20 cellular contexts compared by ENCODE assay signal in genomic region chr3:122510878-122511481, GRCh38. TPM values are rescaled to one million over a fixed set of nuclear protein-coding genes. Genes with fewer than 3 reads are reported as not detected.
A peak's percentile ranks its signal among the peaks of the same experiment; 100 is the strongest.
DNase-seq lines count a peak whose midpoint lies in the region; ATAC-seq and TF ChIP-seq lines count a peak whose summit lies in the region.
"Had no signal": no experiment of that assay in that cellular context is flagged by ENCODE, and none has a peak within 500 bp of the region (broad histone marks: within the 10 kb centered on the region; RNA-seq: fewer than 3 reads in every experiment).

No MANE protein-coding gene starts in this region.

- dilution Hi-C loops in IMR-90 (cut with HindIII; ENCODE audit: low sequenced_read_pairs, unreplicated experiment) = no loop called here

- H3K56ac ChIP-seq in IMR-90 (ENCODE audit: extremely low read depth, insufficient read depth, low read length) = no peak overlapping the region

- no peak overlapping the region for H3K18ac ChIP-seq in IMR-90 (ENCODE audit: low read depth, low read length)

- H2BK15ac ChIP-seq in IMR-90 (ENCODE audit: low read depth, low read length) = no peak overlapping the region

- ATAC-seq in IMR-90 (ENCODE audit: low read depth) (no peak), gastrocnemius medialis (peak; percentile 23 to 54)
- ATAC-seq: Panc1, pancreas had no signal

- 0 out of 2 replicates have a peak, but pooled peaks cover 3% of the 10 kb centered on the region for H3K4me1 ChIP-seq in IMR-90 (ENCODE audit: control insufficient read depth, insufficient read depth, low read length)
- peaks cover 63 to 72% of the 10 kb centered on the region in 2 donors for H3K4me1 ChIP-seq in gastrocnemius medialis

- CTCF ChIA-PET in IMR-90 (lab: Yijun Ruan, JAX) = no interaction called here

- intact Hi-C loops in IMR-90 (cut with micrococcal nuclease) (loop anchor here (5.0 kb wide), 1 partner anchor 34 kb away; no protein-coding TSS in a partner anchor), gastrocnemius medialis (cut with DNase I; ENCODE audit: low total_unique reads) (loop anchor here (5.0 kb wide), 1 partner anchor 281 kb away; the partner anchor contains the start of gene HSPBAP1), dorsolateral prefrontal cortex (cut with DNase I) (loop anchor here (5.0 to 10.0 kb wide), 3 partner anchors 96 to 284 kb away; partner anchors contain the start of genes FAM162A (in 1 of the 2), HSPBAP1 (in 1 of the 2), MIX23 (in 1 of the 2) and SLC49A4 (in 1 of the 2))

- peaks cover 67% of the 10 kb centered on the region for H4K20me1 ChIP-seq in IMR-90 (ENCODE audit: insufficient read depth, low read length)

- peaks cover 10% of the 10 kb centered on the region for H3K9me1 ChIP-seq in IMR-90 (ENCODE audit: insufficient read depth, low read length)

- in situ Hi-C loops in IMR-90 (cut with MboI; ENCODE audit: low sequenced_read_pairs) = no loop called here
- in situ Hi-C loops in gastrocnemius medialis (cut with MboI; ENCODE audit: low sequenced_read_pairs in 4 of 4) = loop anchor here in 3 of 4 donors (10.0 kb wide), 2 partner anchors 96 to 126 kb away; partner anchors contain the start of genes FAM162A (in 2 of the 3), MIX23 (in 2 of the 3) and WDR5B (in 1 of the 3)
- in situ Hi-C loops in GM13976 (cut with MboI; ENCODE audit: low sequenced_read_pairs, unreplicated experiment) = no loop called here

- no peak overlapping the region for H3K9ac ChIP-seq in IMR-90 (ENCODE audit: low read depth, low read length)
- H3K9ac ChIP-seq: BLaER1 had no signal

- H4K5ac ChIP-seq in IMR-90 (ENCODE audit: low read depth, low read length) = no peak overlapping the region

- no peak overlapping the region for H2AK5ac ChIP-seq in IMR-90 (ENCODE audit: low read depth, low read length)

- WGBS in IMR-90 (ENCODE audit: extremely low coverage in 2 of 2, insufficient read length in 1 of 2), 2 experiments = 92% methylated on average over 2 of the region's 8 CpGs; no CpG with 5 or more reads in 1 of the 2 experiments

- H3K79me1 ChIP-seq in IMR-90 (ENCODE audit: low read depth in 1 of 2, low read length in 2 of 2) = peaks cover 2 to 31% of the 10 kb centered on the region in 2 experiments; a peak in 2 of 4 replicates

- no peak overlapping the region for H2AFZ ChIP-seq in IMR-90 (replicated peaks; ENCODE audit: low read length, poor library complexity)

- H2AK9ac ChIP-seq in IMR-90 (replicated peaks; ENCODE audit: low read depth, low read length, poor library complexity) = no peak overlapping the region

- no peak overlapping the region for H2BK20ac ChIP-seq in IMR-90 (ENCODE audit: low read depth, low read length)

- H3K4me3 ChIP-seq in IMR-90 (ENCODE audit: insufficient read depth, low read depth, low read length) = no peak overlapping the region
- H3K4me3 ChIP-seq in fibroblast of the aortic adventitia (ENCODE audit: low read depth, low read length) = no peak overlapping the region
- H3K4me3 ChIP-seq in gastrocnemius medialis = no peak overlapping the region
- H3K4me3 ChIP-seq in dorsolateral prefrontal cortex = peak overlapping the region in 1 of 59 donors; percentile 15
- H3K4me3 ChIP-seq: BLaER1, pancreas, upper lobe of left lung had no signal

- no peaks in the 10 kb centered on the region for H3K36me3 ChIP-seq in IMR-90 (ENCODE audit: control insufficient read depth, insufficient read depth, low read length)
- H3K36me3 ChIP-seq in gastrocnemius medialis = no peaks in the 10 kb centered on the region
- H3K36me3 ChIP-seq: pancreas, upper lobe of left lung had no signal

- no TSS peak for BruUV-seq in IMR-90 (replicated peaks; lab: Mats Ljungman, UMichigan)

- H3K23ac ChIP-seq in IMR-90 (ENCODE audit: low read depth, low read length) = no peak overlapping the region

- H4K91ac ChIP-seq in IMR-90 (ENCODE audit: insufficient read depth, low read depth, low read length) = no peak overlapping the region

- no peak overlapping the region for H3K4me2 ChIP-seq in IMR-90 (ENCODE audit: low read depth, low read length)
- H3K4me2 ChIP-seq: BLaER1 had no signal

- H3K27ac ChIP-seq in IMR-90 (ENCODE audit: insufficient read depth, low read length) (no peak overlapping the region), gastrocnemius medialis (peak overlapping the region; percentile 94 to 99 (median 97)), dorsolateral prefrontal cortex (no peak overlapping the region), caudate nucleus (ENCODE audit: low read depth, low read length) (no peak overlapping the region)
- H3K27ac ChIP-seq: BLaER1, pancreas had no signal

- POLR2A ChIA-PET in IMR-90 (lab: Charles Lee; ENCODE audit: unreplicated experiment) = no interaction called here

- no peak for TF ChIP-seq CTCF in IMR-90 (conservative IDR thresholded peaks at IDR 0.05; ENCODE audit: low read depth, low read length)
- no peak for TF ChIP-seq CTCF in fibroblast of the aortic adventitia (IDR thresholded peaks at IDR 0.05; ENCODE audit: insufficient read depth, low read length)
- no peak for TF ChIP-seq CTCF in gastrocnemius medialis (IDR thresholded peaks at IDR 0.05 in 4 of 5, conservative IDR thresholded peaks at IDR 0.05 in 1 of 5)
- no peak for TF ChIP-seq CTCF in dorsolateral prefrontal cortex (IDR thresholded peaks at IDR 0.05 in 54 of 56, conservative IDR thresholded peaks at IDR 0.05 in 2 of 56; ENCODE audit: low read depth in 1 of 56, partially characterized antibody in 56 of 56)
- TF ChIP-seq CTCF in GM13976 (IDR thresholded peaks at IDR 0.05; ENCODE audit: borderline replicate concordance, control extremely low read depth, extremely low read depth, insufficient read depth, missing control alignments) = no peak

- H3K27me3 ChIP-seq in IMR-90 (ENCODE audit: control insufficient read depth, insufficient read depth, low read length) = no peaks in the 10 kb centered on the region
- no peaks in the 10 kb centered on the region for H3K27me3 ChIP-seq in gastrocnemius medialis
- no peaks in the 10 kb centered on the region for H3K27me3 ChIP-seq in dorsolateral prefrontal cortex
- H3K27me3 ChIP-seq: BLaER1, pancreas, upper lobe of left lung had no signal

- no peak overlapping the region for H2BK5ac ChIP-seq in IMR-90 (ENCODE audit: low read depth, low read length, poor library complexity, severe bottlenecking)

- H2BK120ac ChIP-seq in IMR-90 (ENCODE audit: low read depth, low read length) = no peak overlapping the region

- TF ChIP-seq POLR2A in IMR-90 (IDR thresholded peaks at IDR 0.05; ENCODE audit: low read depth, low read length) (no peak), gastrocnemius medialis (IDR thresholded peaks at IDR 0.05) (no peak)

- TF ChIP-seq RAD21 in IMR-90 (IDR thresholded peaks at IDR 0.05; ENCODE audit: low read length) = no peak

- no peak overlapping the region for H3K14ac ChIP-seq in IMR-90 (replicated peaks; ENCODE audit: low read depth, low read length)

- no peak overlapping the region for H3K4ac ChIP-seq in IMR-90 (ENCODE audit: low read depth, low read length)

- H3K9me3 ChIP-seq in IMR-90 (ENCODE audit: control insufficient read depth, insufficient read depth, low read length) = no peaks in the 10 kb centered on the region
- H3K9me3 ChIP-seq in gastrocnemius medialis = no peaks in the 10 kb centered on the region
- H3K9me3 ChIP-seq: pancreas, upper lobe of left lung had no signal

- H4K8ac ChIP-seq in IMR-90 (ENCODE audit: low read depth in 2 of 2, low read length in 2 of 2) = no peak overlapping the region

- DNase-seq in NCI-H82 (lab: John Stamatoyannopoulos, UW) = peak; percentile 21
- no peak for DNase-seq in NCI-H82 treated with DMSO at 0.1 percent for 48 hours (lab: John Stamatoyannopoulos, UW; ENCODE audit: unreplicated experiment)
- DNase-seq in IMR-90 = peak; percentile 15
- peak; percentile 22 for DNase-seq in fibroblast of the aortic adventitia (ENCODE audit: low read depth)
- DNase-seq in gastrocnemius medialis = peak; percentile 23 to 69
- DNase-seq in dorsolateral prefrontal cortex = no peak
- DNase-seq in caudate nucleus (lab: John Stamatoyannopoulos, UW) = no peak
- DNase-seq in GM13976 (ENCODE audit: low spot score) = no peak
- DNase-seq: 8988T; activated T-cell treated with anti-CD3 and anti-CD28 coated beads, Interleukin-2, amount 50 U/mL, for 24 hours; central memory CD4-positive, alpha-beta T cell; DMS79 treated with DMSO at 0.1 percent for 48 hours; effector CD4-positive, alpha-beta T cell; hippocampal formation; NCI-H187 treated with DMSO at 0.1 percent for 48 hours; pancreas; stimulated activated naive CD4-positive, alpha-beta T cell had no signal

TF ChIP-seq in IMR-90, 13 proteins besides CTCF, POLR2A, EP300 and RAD21 (continues in another document):
- TF ChIP-seq CHD1 (IDR thresholded peaks at IDR 0.05; ENCODE audit: low read depth, low read length) = no peak
- no peak for TF ChIP-seq BHLHE40 (IDR thresholded peaks at IDR 0.05; ENCODE audit: low read depth, low read length)
- TF ChIP-seq MAFK (IDR thresholded peaks at IDR 0.05; ENCODE audit: low read depth, low read length) = 0 out of 2 replicates have a peak, but pooled peaks have one; percentile 5

RNA-seq across cellular contexts. Expression of gene KPNA1, which starts 3.8 kb away (rescaled TPM):
- total RNA-seq in IMR-90 (2012; rRNA removed) (53.3 and 112 TPM in 2 replicates), fibroblast of the aortic adventitia (ENCODE audit: low replicate concordance) (31.6 and 47.3 TPM in 2 replicates), gastrocnemius medialis (100 to 1,000 TPM; 108 to 119 (median 112) TPM), dorsolateral prefrontal cortex (100 to 1,000 TPM in 22 of 120 experiments, 10 to 100 TPM in 98; 54.6 to 126 (median 91.1) TPM)
- 27.6 and 30.6 TPM in 2 replicates for polyA plus RNA-seq in IMR-90 (2012; rRNA removed)
- 8.3 and 20.0 TPM in 2 replicates for polyA plus RNA-seq in IMR-90 (2012; cell fraction: cytosol; rRNA removed)
- polyA plus RNA-seq in IMR-90 (2012; cell fraction: nucleus; rRNA removed; ENCODE audit: low replicate concordance) = 5.5 and 27.1 TPM in 2 replicates

RNA-seq across cellular contexts. Expression of gene PARP9, which starts 53.1 kb away (rescaled TPM):
- total RNA-seq in IMR-90 (2012; rRNA removed) = 7.7 and 8.6 TPM in 2 replicates
- polyA plus RNA-seq in IMR-90 (2012; rRNA removed) = 5.5 and 6.7 TPM in 2 replicates
- 1.9 and 2.1 TPM in 2 replicates for polyA plus RNA-seq in IMR-90 (2012; cell fraction: cytosol; rRNA removed)
- polyA plus RNA-seq in IMR-90 (2012; cell fraction: nucleus; rRNA removed; ENCODE audit: low replicate concordance) = 1.3 and 9.0 TPM in 2 replicates
- 31.7 and 32.6 TPM in 2 replicates for total RNA-seq in fibroblast of the aortic adventitia (ENCODE audit: low replicate concordance)
- 1 to 10 TPM; 5.9 to 9.6 (median 8.2) TPM for total RNA-seq in gastrocnemius medialis
- 10 to 100 TPM in 78 of 120 experiments, 1 to 10 TPM in 42; 4.7 to 38.4 (median 11.6) TPM for total RNA-seq in dorsolateral prefrontal cortex

RNA-seq across cellular contexts. Expression of gene DTX3L, which starts 53.2 kb away (rescaled TPM):
- total RNA-seq in IMR-90 (2012; rRNA removed) (7.9 and 8.9 TPM in 2 replicates), fibroblast of the aortic adventitia (ENCODE audit: low replicate concordance) (33.5 and 39.6 TPM in 2 replicates), gastrocnemius medialis (10 to 100 TPM in 1 of 4 donors, 1 to 10 TPM in 3; 6.6 to 15.6 (median 9.4) TPM), dorsolateral prefrontal cortex (10 to 100 TPM in 44 of 120 experiments, 1 to 10 TPM in 76; 2.9 to 28.9 (median 9.0) TPM)
- 3.0 and 4.1 TPM in 2 replicates for polyA plus RNA-seq in IMR-90 (2012; rRNA removed)
- 1.5 and 2.4 TPM in 2 replicates for polyA plus RNA-seq in IMR-90 (2012; cell fraction: cytosol; rRNA removed)
- 0.60 and 2.5 TPM in 2 replicates for polyA plus RNA-seq in IMR-90 (2012; cell fraction: nucleus; rRNA removed; ENCODE audit: low replicate concordance)

Comparison
In these comparisons a context has a peak if more than half of its experiments do, and no peak if none do; other contexts are left out.
1. DNase-seq: peak in NCI-H82 (single experiment), IMR-90 (single experiment), fibroblast of the aortic adventitia (single experiment) and gastrocnemius medialis (2 of 2); none in NCI-H82 treated with DMSO at 0.1 percent for 48 hours (single experiment), dorsolateral prefrontal cortex (0 of 10), caudate nucleus (0 of 61) and GM13976 (single experiment).
2. H3K27ac ChIP-seq: peak in gastrocnemius medialis (4 of 4); none in IMR-90 (single experiment), dorsolateral prefrontal cortex (0 of 59) and caudate nucleus (single experiment).
3. in situ Hi-C loops: an anchor here in gastrocnemius medialis (10.0 kb wide); none called in IMR-90 and GM13976.